In genomic region chr10:3877092-3878000, GRCh38 we compare ENCODE assay signal across 1 cellular context.
TF ChIP-seq lines count a peak whose summit lies in the region.

No MANE protein-coding gene starts in this region.

TF ChIP-seq in H1, 55 proteins besides CTCF, POLR2A, EP300 and RAD21:
- no peak for TF ChIP-seq ASH2L (IDR thresholded peaks at IDR 0.05; ENCODE audit: low read length)
- no peak for TF ChIP-seq HDAC2 (IDR thresholded peaks at IDR 0.05; ENCODE audit: borderline replicate concordance in 1 of 2, low read depth in 2 of 2, low read length in 2 of 2)
- TF ChIP-seq SP1 (IDR thresholded peaks at IDR 0.05; ENCODE audit: low read depth, low read length): no peak
- no peak for TF ChIP-seq SP4 (IDR thresholded peaks at IDR 0.05; ENCODE audit: low read length)
- TF ChIP-seq SRF (IDR thresholded peaks at IDR 0.05; ENCODE audit: low read depth, low read length): no peak
- TF ChIP-seq RBBP5 (IDR thresholded peaks at IDR 0.05; ENCODE audit: borderline replicate concordance, low read depth, low read length): no peak
- no peak for TF ChIP-seq RNF2 (IDR thresholded peaks at IDR 0.05; ENCODE audit: borderline replicate concordance, low read depth, low read length, missing control alignments, poor library complexity, severe bottlenecking)
- TF ChIP-seq SAP30 (IDR thresholded peaks at IDR 0.05; ENCODE audit: insufficient read depth, insufficient replicate concordance, low read length): no peak
- no peak for TF ChIP-seq KDM5A (IDR thresholded peaks at IDR 0.05; ENCODE audit: low read length)
- no peak for TF ChIP-seq ATF2 (IDR thresholded peaks at IDR 0.05; ENCODE audit: low read length)
- TF ChIP-seq FOSL1 (IDR thresholded peaks at IDR 0.05; ENCODE audit: insufficient read depth, low read depth, low read length): no peak
- no peak for TF ChIP-seq SIN3A (conservative IDR thresholded peaks at IDR 0.05 in 1 of 2, IDR thresholded peaks at IDR 0.05 in 1 of 2; ENCODE audit: low read depth in 1 of 2, low read length in 2 of 2)
- TF ChIP-seq PHF8 (conservative IDR thresholded peaks at IDR 0.05; ENCODE audit: low read depth, low read length): no peak
- TF ChIP-seq HDAC6 (IDR thresholded peaks at IDR 0.05; ENCODE audit: low read depth, low read length): no peak
- no peak for TF ChIP-seq POLR2AphosphoS5 (IDR thresholded peaks at IDR 0.05; ENCODE audit: low read depth, low read length)
- TF ChIP-seq SP2 (IDR thresholded peaks at IDR 0.05; ENCODE audit: low read length): no peak
- TF ChIP-seq SUZ12 (IDR thresholded peaks at IDR 0.05; ENCODE audit: low read length): no peak
- no peak for TF ChIP-seq BACH1 (IDR thresholded peaks at IDR 0.05; ENCODE audit: low read length)
- no peak for TF ChIP-seq TCF12 (IDR thresholded peaks at IDR 0.05; ENCODE audit: low read depth, low read length)
